Comparison of ENCODE assay signal across 1 cellular context in the genomic region with DNA sequence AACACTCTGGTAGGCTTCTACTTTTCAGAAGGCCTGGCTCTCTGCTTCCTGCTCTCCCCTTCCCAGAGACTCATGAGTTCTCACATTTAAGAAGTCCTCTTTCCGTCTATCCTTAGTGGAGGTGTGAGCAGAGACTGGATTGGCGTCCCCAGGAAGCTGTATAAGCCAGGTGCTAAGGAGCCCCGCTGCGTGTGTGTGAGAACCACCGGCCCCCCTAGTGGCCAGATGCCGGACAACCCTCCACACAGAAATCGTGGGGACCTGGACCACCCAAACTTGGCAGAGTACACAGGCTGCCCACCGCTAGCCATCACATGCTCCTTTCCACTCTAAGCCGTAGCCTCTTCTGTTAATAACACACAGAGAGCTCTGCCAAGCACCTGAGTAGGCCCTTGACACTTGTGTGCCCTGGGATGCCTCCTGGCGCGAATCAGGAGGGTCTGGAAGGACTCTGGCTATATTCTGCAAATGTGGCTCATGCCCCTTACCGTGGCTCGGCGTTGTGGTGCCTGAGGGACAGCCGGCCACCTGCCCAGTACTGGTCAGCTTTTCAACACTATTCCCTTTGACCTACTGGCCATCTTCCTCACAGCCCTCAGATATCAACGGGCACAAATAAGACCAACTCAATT.
TF ChIP-seq lines count a peak whose summit lies in the region.

No MANE protein-coding gene starts in this region.

TF ChIP-seq in endothelial cell of umbilical vein, 7 proteins besides CTCF, POLR2A, EP300 and RAD21:
- no peak for TF ChIP-seq MAX (IDR thresholded peaks at IDR 0.05; ENCODE audit: insufficient read depth, insufficient read length)
TF ChIP-seq in endothelial cell of umbilical vein: peak in this region for 0.
